17 cellular contexts compared by ENCODE assay signal in genomic region chr4:90979551-90979950, GRCh38.
DNase-seq lines count a peak whose midpoint lies in the region; ATAC-seq and TF ChIP-seq lines count a peak whose summit lies in the region.
"Had no signal": no experiment of that assay in that cellular context is flagged by ENCODE, and none has a peak within 500 bp of the region (broad histone marks: within the 10 kb centered on the region; RNA-seq: fewer than 3 reads in every experiment).

No MANE protein-coding gene starts in this region.

- POLR2A ChIA-PET in HEK293 (lab: Yijun Ruan, JAX), result no interaction called here

- H3K9me3 Mint-ChIP-seq in activated CD8-positive, alpha-beta memory T cell treated with anti-CD3 and anti-CD28 coated beads, Interleukin-2, amount 10 ng/mL, durations not matched to agents 7 days and 5 days (ENCODE audit: low read depth), result peaks cover 2% of the 10 kb centered on the region
- H3K9me3 Mint-ChIP-seq: T-helper 1 cell treated with Interleukin-12 subunit alpha and Interleukin-12 subunit beta and Interleukin-4 antibody, amounts not matched to agents 30 μg/mL and 1 μg/mL, for 36 hours had no signal

- no peak overlapping the region for H3K4me3 Mint-ChIP-seq in activated CD8-positive, alpha-beta memory T cell treated with anti-CD3 and anti-CD28 coated beads, Interleukin-2, amount 10 ng/mL, durations not matched to agents 7 days and 5 days
- H3K4me3 Mint-ChIP-seq: CD8-positive, alpha-beta T cell; HFFc6; T-helper 1 cell treated with Interleukin-12 subunit alpha and Interleukin-12 subunit beta and Interleukin-4 antibody, amounts not matched to agents 30 μg/mL and 1 μg/mL, for 36 hours had no signal

- H3K4me1 ChIP-seq in HEK293 (ENCODE audit: control insufficient read depth, insufficient read depth, low read length), result no peaks in the 10 kb centered on the region
- H3K4me1 ChIP-seq: BLaER1 treated with 17β-estradiol and CSF1 and Interleukin-3, amounts not matched to agents 10 nM and 100 nM had no signal

- no peaks in the 10 kb centered on the region for H3K27me3 Mint-ChIP-seq in activated CD8-positive, alpha-beta memory T cell treated with anti-CD3 and anti-CD28 coated beads, Interleukin-2, amount 10 ng/mL, durations not matched to agents 7 days and 5 days

- no peaks in the 10 kb centered on the region for H3K36me3 Mint-ChIP-seq in activated CD8-positive, alpha-beta memory T cell treated with anti-CD3 and anti-CD28 coated beads, Interleukin-2, amount 10 ng/mL, durations not matched to agents 7 days and 5 days
- H3K36me3 Mint-ChIP-seq: CD8-positive, alpha-beta T cell had no signal

- no peaks in the 10 kb centered on the region for H3K4me1 Mint-ChIP-seq in activated CD8-positive, alpha-beta memory T cell treated with anti-CD3 and anti-CD28 coated beads, Interleukin-2, amount 10 ng/mL, durations not matched to agents 7 days and 5 days

- H3K36me3 ChIP-seq in HEK293 (ENCODE audit: control insufficient read depth in 2 of 2, insufficient read depth in 1 of 2, low read length in 2 of 2), result no peaks in the 10 kb centered on the region
- H3K36me3 ChIP-seq: BLaER1 treated with 17β-estradiol and CSF1 and Interleukin-3, amounts not matched to agents 10 nM and 100 nM had no signal

- DNase-seq in DMS 273 treated with DMSO at 0.1 percent for 48 hours (lab: John Stamatoyannopoulos, UW), result peak; percentile 75
- DNase-seq in NCI-H2171 (lab: John Stamatoyannopoulos, UW), result peak; percentile 76
- DNase-seq in NCI-H69 (lab: John Stamatoyannopoulos, UW), result peak; percentile 94
- no peak for DNase-seq in NCI-H2227 treated with DMSO at 0.1 percent for 48 hours (lab: John Stamatoyannopoulos, UW)
- no peak for DNase-seq in activated CD8-positive, alpha-beta memory T cell treated with anti-CD3 and anti-CD28 coated beads, Interleukin-2, amount 10 ng/mL, durations not matched to agents 7 days and 5 days
- DNase-seq in stimulated activated naive CD4-positive, alpha-beta T cell treated with Interleukin-2 at 50 U/mL for 16 hours (lab: John Stamatoyannopoulos, UW), result no peak
- DNase-seq: Calu3; CD8-positive, alpha-beta T cell; HFFc6; IMR-90; NCI-H1694; PC-9 had no signal

- no peak overlapping the region for H3K27ac Mint-ChIP-seq in activated CD8-positive, alpha-beta memory T cell treated with anti-CD3 and anti-CD28 coated beads, Interleukin-2, amount 10 ng/mL, durations not matched to agents 7 days and 5 days
- H3K27ac Mint-ChIP-seq: CD8-positive, alpha-beta T cell; HFFc6; T-helper 1 cell treated with Interleukin-12 subunit alpha and Interleukin-12 subunit beta and Interleukin-4 antibody, amounts not matched to agents 30 μg/mL and 1 μg/mL, for 36 hours had no signal

- CTCF ChIA-PET in HEK293 (lab: Yijun Ruan, JAX), result interaction anchor here (0.7 kb wide), 1 partner anchor 34 kb away, joined by 3 read pairs; no protein-coding TSS in a partner anchor
- CTCF ChIA-PET in activated CD8-positive, alpha-beta memory T cell treated with anti-CD3 and anti-CD28 coated beads, Interleukin-2, amount 10 ng/mL, durations not matched to agents 7 days and 5 days (lab: Charles Lee), result no interaction called here

- H3K4me3 ChIP-seq in HEK293 (ENCODE audit: low read depth, low read length), result no peak overlapping the region
- H3K4me3 ChIP-seq: BLaER1 treated with 17β-estradiol and CSF1 and Interleukin-3, amounts not matched to agents 10 nM and 100 nM; PC-9 had no signal

- ATAC-seq in activated CD8-positive, alpha-beta memory T cell treated with anti-CD3 and anti-CD28 coated beads, Interleukin-2, amount 10 ng/mL, durations not matched to agents 7 days and 5 days, result no peak
- ATAC-seq: CD8-positive, alpha-beta T cell had no signal

- H3K9me3 ChIP-seq in HEK293 (ENCODE audit: control insufficient read depth, insufficient read depth, low read depth, low read length), result no peaks in the 10 kb centered on the region
- H3K9me3 ChIP-seq: BLaER1 treated with 17β-estradiol and CSF1 and Interleukin-3, amounts not matched to agents 10 nM and 100 nM had no signal

- no peak overlapping the region for H3K27ac ChIP-seq in HEK293 (ENCODE audit: extremely low read depth, low read depth, low read length)
- H3K27ac ChIP-seq: BLaER1 treated with 17β-estradiol and CSF1 and Interleukin-3, amounts not matched to agents 10 nM and 100 nM; HL-60; PC-9; RWPE1 had no signal

- TF ChIP-seq CTCF in HEK293 (tag by site-specific recombination; IDR thresholded peaks at IDR 0.05), result no peak

TF ChIP-seq in HEK293, 187 proteins besides CTCF, POLR2A, EP300 and RAD21:
- no peak for TF ChIP-seq ZNF354C (tag by site-specific recombination; IDR thresholded peaks at IDR 0.05; ENCODE audit: borderline replicate concordance, low read depth)
- TF ChIP-seq OSR2 (tag by site-specific recombination; IDR thresholded peaks at IDR 0.05), result peak; percentile 16; the same call in 1 of the 2 replicates

Comparison
In these comparisons a context has a peak if more than half of its experiments do, and no peak if none do; other contexts are left out.
1. DNase-seq: peak in DMS 273 treated with DMSO at 0.1 percent for 48 hours (single experiment), NCI-H2171 (single experiment) and NCI-H69 (single experiment); none in NCI-H2227 treated with DMSO at 0.1 percent for 48 hours (single experiment), activated CD8-positive, alpha-beta memory T cell treated with anti-CD3 and anti-CD28 coated beads, Interleukin-2, amount 10 ng/mL, durations not matched to agents 7 days and 5 days (single experiment) and stimulated activated naive CD4-positive, alpha-beta T cell treated with Interleukin-2 at 50 U/mL for 16 hours (single experiment).